22 cellular contexts compared by ENCODE assay signal in genomic region chr5:88837817-88838216, GRCh38. TPM values are rescaled to one million over a fixed set of nuclear protein-coding genes. Genes with fewer than 3 reads are reported as not detected.
DNase-seq lines count a peak whose midpoint lies in the region; ATAC-seq and TF ChIP-seq lines count a peak whose summit lies in the region.
"Had no signal": no experiment of that assay in that cellular context is flagged by ENCODE, and none has a peak within 500 bp of the region (broad histone marks: within the 10 kb centered on the region; RNA-seq: fewer than 3 reads in every experiment).

No MANE protein-coding gene starts in this region.

- peak overlapping the region in 5 of 6 donors; percentile 6 to 89 (median 69) for H3K27ac Mint-ChIP-seq in naive B cell
- H3K27ac Mint-ChIP-seq in T-helper 17 cell, result no peak overlapping the region
- H3K27ac Mint-ChIP-seq: CD8-positive, alpha-beta memory T cell had no signal

- H3K36me3 Mint-ChIP-seq in naive B cell (peaks cover 12 to 21% of the 10 kb centered on the region in 2 donors), T-helper 17 cell (ENCODE audit: low read depth) (peaks cover 2% of the 10 kb centered on the region)
- H3K36me3 Mint-ChIP-seq: CD8-positive, alpha-beta memory T cell; IgD-negative memory B cell had no signal

- peak overlapping the region; percentile 88 to 91 for H3K27ac ChIP-seq in ascending aorta
- H3K27ac ChIP-seq in vagina, result peak overlapping the region; percentile 20
- H3K27ac ChIP-seq in left lung, result no peak overlapping the region
- H3K27ac ChIP-seq: 22Rv1, C4-2B had no signal

- H3K9me3 ChIP-seq in ascending aorta (no peaks in the 10 kb centered on the region), vagina (no peaks in the 10 kb centered on the region), left lung (no peaks in the 10 kb centered on the region), T-helper 17 cell (ENCODE audit: control insufficient read depth, low read length, poor library complexity, severe bottlenecking) (no peaks in the 10 kb centered on the region)

- no peak overlapping the region for H3K4me3 Mint-ChIP-seq in naive B cell
- H3K4me3 Mint-ChIP-seq in T-helper 17 cell, result no peak overlapping the region
- H3K4me3 Mint-ChIP-seq: CD8-positive, alpha-beta memory T cell had no signal

- TF ChIP-seq POLR2A in vagina (IDR thresholded peaks at IDR 0.05), result no peak

- H3K4me3 ChIP-seq in ascending aorta (no peak overlapping the region), vagina (no peak overlapping the region), left lung (no peak overlapping the region)

- H3K9me3 Mint-ChIP-seq in naive B cell, result no peaks in the 10 kb centered on the region
- H3K9me3 Mint-ChIP-seq: CD8-positive, alpha-beta memory T cell; IgD-negative memory B cell had no signal

- H3K4me1 ChIP-seq in ascending aorta (peaks cover 3 to 41% of the 10 kb centered on the region in 2 donors), vagina (peaks cover 16% of the 10 kb centered on the region), left lung (peaks cover 0 to 45% of the 10 kb centered on the region in 2 donors)

- no peak for ATAC-seq in naive B cell (ENCODE audit: low read depth in 2 of 2)
- ATAC-seq in left lung, result no peak
- no peak for ATAC-seq in omental fat pad (ENCODE audit: low FRiP score)
- ATAC-seq in T-helper 17 cell, result no peak
- ATAC-seq: Panc1, SK-N-SH treated with all-trans-retinoic acid at 6 μM for 48 hours had no signal

- no peaks in the 10 kb centered on the region for H3K36me3 ChIP-seq in ascending aorta
- H3K36me3 ChIP-seq in vagina, result no peaks in the 10 kb centered on the region
- no peaks in the 10 kb centered on the region for H3K36me3 ChIP-seq in left lung

- peaks cover 44 to 81% (median 53%) of the 10 kb centered on the region in 3 donors for H3K4me1 Mint-ChIP-seq in naive B cell
- no peaks in the 10 kb centered on the region for H3K4me1 Mint-ChIP-seq in T-helper 17 cell

- H3K27me3 ChIP-seq in ascending aorta (no peaks in the 10 kb centered on the region), vagina (no peaks in the 10 kb centered on the region), left lung (no peaks in the 10 kb centered on the region)

- peak; percentile 1 for DNase-seq in NCI-H82 (lab: John Stamatoyannopoulos, UW)
- DNase-seq in NCI-H82 treated with DMSO at 0.1 percent for 48 hours (lab: John Stamatoyannopoulos, UW; ENCODE audit: unreplicated experiment), result no peak
- no peak for DNase-seq in ascending aorta (ENCODE audit: low spot score in 2 of 2)
- DNase-seq in naive B cell, result no peak
- DNase-seq in vagina (ENCODE audit: extremely low spot score in 2 of 2), result no peak
- no peak for DNase-seq in left lung
- no peak for DNase-seq in omental fat pad (ENCODE audit: low spot score)
- no peak for DNase-seq in T-helper 17 cell
- DNase-seq: Calu3; CD8-positive, alpha-beta memory T cell; DMS153; H7; Kasumi-1; NCI-H187; NCI-H446; NCI-H69; NK-92 treated with Interleukin-12 subunit alpha and Interleukin-12 subunit beta, amount 100 ng/mL, for 24 hours had no signal

- H3K27me3 Mint-ChIP-seq in naive B cell (no peaks in the 10 kb centered on the region), T-helper 17 cell (peaks cover 6% of the 10 kb centered on the region)
- H3K27me3 Mint-ChIP-seq: CD8-positive, alpha-beta memory T cell; IgD-negative memory B cell had no signal

- TF ChIP-seq CTCF in ascending aorta (IDR thresholded peaks at IDR 0.05) (no peak), vagina (IDR thresholded peaks at IDR 0.05) (no peak), left lung (IDR thresholded peaks at IDR 0.05) (no peak), omental fat pad (IDR thresholded peaks at IDR 0.05) (no peak)

- intact Hi-C loops in ascending aorta (cut with DNase I) (loop anchor here (2.0 kb wide), 1 partner anchor 45 kb away; the partner anchor contains the start of gene MEF2C), vagina (cut with DNase I) (no loop called here), left lung (cut with DNase I) (no loop called here)

RNA-seq across cellular contexts. Expression of gene MEF2C, which starts 45.2 kb away (rescaled TPM):
- total RNA-seq in ascending aorta, result 138 TPM
- 100 to 1,000 TPM; 402 to 547 (median 433) TPM for polyA plus RNA-seq in naive B cell (ENCODE audit: low read depth in 6 of 6)
- total RNA-seq in vagina, result 22.3 TPM
- 10 to 100 TPM; 45.7 to 46.1 TPM for total RNA-seq in left lung
- total RNA-seq in omental fat pad, result 10 to 100 TPM; 25.4 to 97.7 (median 44.0) TPM
- total RNA-seq in T-helper 17 cell, result 10 to 100 TPM; 10.9 to 11.9 TPM
- polyA plus RNA-seq: CD8-positive, alpha-beta memory T cell had no signal

Comparison
In these comparisons a context has a peak if more than half of its experiments do, and no peak if none do; other contexts are left out.
1. H3K27ac ChIP-seq: peak in ascending aorta (2 of 2) and vagina (single experiment); none in left lung (0 of 2).